8 cellular contexts compared by ENCODE assay signal in the genomic region with DNA sequence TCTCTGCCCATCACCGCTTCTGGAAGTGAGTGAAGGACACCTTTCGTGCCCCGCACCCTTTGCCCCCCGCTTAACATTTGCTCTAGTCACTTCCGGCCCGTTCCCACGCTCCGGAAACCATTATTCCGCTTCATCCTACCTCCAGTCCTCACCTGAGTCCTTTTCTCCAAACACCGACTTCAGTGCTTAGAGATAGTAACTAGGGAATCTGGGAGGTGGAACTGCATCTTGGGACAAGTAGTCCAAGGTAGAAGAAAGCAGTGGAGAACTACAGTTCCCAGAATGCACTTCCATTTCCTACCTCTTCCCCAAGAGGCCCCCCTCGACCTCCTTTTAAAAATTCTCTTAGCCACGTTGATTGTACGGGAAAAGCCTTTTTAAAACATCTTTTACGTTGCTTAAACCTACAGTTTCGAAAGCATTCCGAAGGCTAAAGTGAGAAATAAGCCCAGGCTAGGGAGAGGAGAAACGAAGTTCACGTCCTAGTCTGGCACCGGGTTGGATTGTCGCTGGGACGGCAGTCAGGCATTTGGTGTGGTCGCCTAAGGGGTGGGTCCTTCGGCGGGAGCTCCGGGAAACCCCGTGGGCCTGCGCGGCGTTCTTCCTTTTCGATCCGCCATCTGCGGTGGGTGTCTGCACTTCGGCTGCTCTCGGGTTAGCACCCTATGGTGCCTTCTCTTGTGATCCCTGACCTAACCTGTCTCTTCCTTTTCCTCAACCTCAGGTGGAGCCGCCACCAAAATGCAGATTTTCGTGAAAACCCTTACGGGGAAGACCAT. TPM values are rescaled to one million over a fixed set of nuclear protein-coding genes. Genes with fewer than 3 reads are reported as not detected.
DNase-seq lines count a peak whose midpoint lies in the region; ATAC-seq and TF ChIP-seq lines count a peak whose summit lies in the region.

Gene CLHC1 (minus strand): TSS at position 210 of the 779 bp plus-strand sequence. CDS start 9,882 bp downstream, outside the sequence.
Gene RPS27A (plus strand): TSS at position 605 of the 779 bp plus-strand sequence. CDS start 137 bp downstream, at position 742.

- in situ Hi-C loops in KBM-7 (cut with MboI; ENCODE audit: low pct_unique_long_range_greater_than_20kb, low sequenced_read_pairs), result no loop called here

- intact Hi-C loops in esophagus squamous epithelium (cut with DNase I), result no loop called here

- H3K9me3 ChIP-seq in esophagus squamous epithelium, result no peaks in the 10 kb centered on the region

- no peaks in the 10 kb centered on the region for H3K27me3 ChIP-seq in esophagus squamous epithelium

- no peaks in the 10 kb centered on the region for H3K27me3 Mint-ChIP-seq in activated T-cell treated with anti-CD3 and anti-CD28 coated beads, Interleukin-2, amount 50 U/mL, for 4 hours (ENCODE audit: low read depth)

- peak in 1 of 6 experiments; percentile 23 for TF ChIP-seq CTCF in esophagus squamous epithelium (IDR thresholded peaks at IDR 0.05)

- H3K36me3 ChIP-seq in esophagus squamous epithelium, result peaks cover 0 to 39% (median 11%) of the 10 kb centered on the region in 3 donors

- peak within 1 kb of the TSS; percentile 90 to 96 (median 93) for H3K27ac ChIP-seq in esophagus squamous epithelium

- peak within 1 kb of the TSS; percentile 67 to 94 (median 84) for H3K4me3 ChIP-seq in esophagus squamous epithelium

- H3K36me3 Mint-ChIP-seq in activated T-cell treated with anti-CD3 and anti-CD28 coated beads, Interleukin-2, amount 50 U/mL, for 4 hours (ENCODE audit: insufficient read depth), result peaks cover 35% of the 10 kb centered on the region

- peaks cover 10 to 53% (median 24%) of the 10 kb centered on the region in 3 donors for H3K4me1 ChIP-seq in esophagus squamous epithelium

- peak; percentile 94 for ATAC-seq in GM21717 (IDR thresholded peaks at IDR 0.05; ENCODE audit: unreplicated experiment)
- ATAC-seq in activated T-cell treated with anti-CD3 and anti-CD28 coated beads, Interleukin-2, amount 50 U/mL, for 4 hours, result peak; percentile 86 to 87

- DNase-seq in DMS153 treated with DMSO at 0.1 percent for 48 hours (lab: John Stamatoyannopoulos, UW; ENCODE audit: unreplicated experiment) (peak; percentile 98), KBM-7 (peak; percentile 98), esophagus squamous epithelium (lab: John Stamatoyannopoulos, UW) (peak; percentile 42), myocyte (ENCODE audit: low read depth) (peak; percentile 95)
- peak; percentile 91 for DNase-seq in activated T-cell treated with anti-CD3 and anti-CD28 coated beads, Interleukin-2, amount 50 U/mL, for 4 hours
- peak; percentile 73 to 83 for DNase-seq in stimulated activated CD8-positive, alpha-beta memory T cell treated with anti-CD3 and anti-CD28 coated beads, Interleukin-7, amount 100 ng/mL, for 48 hours (ENCODE audit: extremely low read depth in 1 of 2, low read depth in 1 of 2)

- TF ChIP-seq POLR2A in esophagus squamous epithelium (IDR thresholded peaks at IDR 0.05), result peak in 3 of 4 donors; percentile 43 to 89 (median 83)

- H3K9me3 Mint-ChIP-seq in activated T-cell treated with anti-CD3 and anti-CD28 coated beads, Interleukin-2, amount 50 U/mL, for 4 hours, result no peaks in the 10 kb centered on the region

- WGBS in esophagus squamous epithelium, 2 donors, result 0% methylated on average over 22 to 33 of the region's 37 CpGs

- peak within 1 kb of the TSS; percentile 98 for H3K4me3 Mint-ChIP-seq in activated T-cell treated with anti-CD3 and anti-CD28 coated beads, Interleukin-2, amount 50 U/mL, for 4 hours

- peaks cover 60% of the 10 kb centered on the region for H3K4me1 Mint-ChIP-seq in activated T-cell treated with anti-CD3 and anti-CD28 coated beads, Interleukin-2, amount 50 U/mL, for 4 hours (ENCODE audit: low read depth)

TF ChIP-seq in PFSK-1, 5 proteins besides CTCF, POLR2A, EP300 and RAD21:
- TF ChIP-seq POLR2AphosphoS5 (IDR thresholded peaks at IDR 0.05; ENCODE audit: low read depth, low read length) (peak; percentile 88; the same call in 1 of the 2 replicates), TAF1 (IDR thresholded peaks at IDR 0.05; ENCODE audit: borderline replicate concordance, insufficient read depth, low read length) (peak; percentile 96), FOXP2 (optimal IDR thresholded peaks at IDR 0.05; ENCODE audit: borderline replicate concordance, extremely low read depth, extremely low read length, insufficient read depth) (no peak), SIN3A (IDR thresholded peaks at IDR 0.05; ENCODE audit: borderline replicate concordance, insufficient read depth, low read length) (peak; percentile 82; the same call in 1 of the 2 replicates)
- TF ChIP-seq, protein P1, sequence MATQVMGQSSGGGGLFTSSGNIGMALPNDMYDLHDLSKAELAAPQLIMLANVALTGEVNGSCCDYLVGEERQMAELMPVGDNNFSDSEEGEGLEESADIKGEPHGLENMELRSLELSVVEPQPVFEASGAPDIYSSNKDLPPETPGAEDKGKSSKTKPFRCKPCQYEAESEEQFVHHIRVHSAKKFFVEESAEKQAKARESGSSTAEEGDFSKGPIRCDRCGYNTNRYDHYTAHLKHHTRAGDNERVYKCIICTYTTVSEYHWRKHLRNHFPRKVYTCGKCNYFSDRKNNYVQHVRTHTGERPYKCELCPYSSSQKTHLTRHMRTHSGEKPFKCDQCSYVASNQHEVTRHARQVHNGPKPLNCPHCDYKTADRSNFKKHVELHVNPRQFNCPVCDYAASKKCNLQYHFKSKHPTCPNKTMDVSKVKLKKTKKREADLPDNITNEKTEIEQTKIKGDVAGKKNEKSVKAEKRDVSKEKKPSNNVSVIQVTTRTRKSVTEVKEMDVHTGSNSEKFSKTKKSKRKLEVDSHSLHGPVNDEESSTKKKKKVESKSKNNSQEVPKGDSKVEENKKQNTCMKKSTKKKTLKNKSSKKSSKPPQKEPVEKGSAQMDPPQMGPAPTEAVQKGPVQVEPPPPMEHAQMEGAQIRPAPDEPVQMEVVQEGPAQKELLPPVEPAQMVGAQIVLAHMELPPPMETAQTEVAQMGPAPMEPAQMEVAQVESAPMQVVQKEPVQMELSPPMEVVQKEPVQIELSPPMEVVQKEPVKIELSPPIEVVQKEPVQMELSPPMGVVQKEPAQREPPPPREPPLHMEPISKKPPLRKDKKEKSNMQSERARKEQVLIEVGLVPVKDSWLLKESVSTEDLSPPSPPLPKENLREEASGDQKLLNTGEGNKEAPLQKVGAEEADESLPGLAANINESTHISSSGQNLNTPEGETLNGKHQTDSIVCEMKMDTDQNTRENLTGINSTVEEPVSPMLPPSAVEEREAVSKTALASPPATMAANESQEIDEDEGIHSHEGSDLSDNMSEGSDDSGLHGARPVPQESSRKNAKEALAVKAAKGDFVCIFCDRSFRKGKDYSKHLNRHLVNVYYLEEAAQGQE (IDR thresholded peaks at IDR 0.05; ENCODE audit: insufficient read depth in 1 of 2, low read depth in 2 of 2, low read length in 2 of 2), result 0 out of 4 replicates have a peak, but pooled peaks of 1 of the 2 experiments have one; percentile 44

RNA-seq across cellular contexts. Expression of gene CLHC1, which starts in this region (rescaled TPM):
- 4.3 TPM for polyA plus RNA-seq in PFSK-1 (2012; ENCODE audit: insufficient read length, low read depth)
- 1 to 10 TPM; 2.8 to 4.3 (median 3.6) TPM for total RNA-seq in activated T-cell treated with anti-CD3 and anti-CD28 coated beads, Interleukin-2, amount 50 U/mL, for 4 hours
- total RNA-seq in esophagus squamous epithelium, result 10 to 100 TPM in 2 of 4 donors, 1 to 10 TPM in 2; 2.3 to 12.5 (median 9.3) TPM
- 7.8 and 15.1 TPM in 2 replicates for total RNA-seq in myocyte
- polyA plus RNA-seq in myocyte (2012), result 5.6 TPM

RNA-seq across cellular contexts. Expression of gene RPS27A, which starts in this region (rescaled TPM):
- 938 TPM for polyA plus RNA-seq in PFSK-1 (2012; ENCODE audit: insufficient read length, low read depth)
- total RNA-seq in activated T-cell treated with anti-CD3 and anti-CD28 coated beads, Interleukin-2, amount 50 U/mL, for 4 hours, result 1,000 to 10,000 TPM; 1,450 to 1,497 (median 1,473) TPM
- total RNA-seq in esophagus squamous epithelium (1,000 to 10,000 TPM in 3 of 4 donors, 100 to 1,000 TPM in 1; 594 to 2,863 (median 1,992) TPM), myocyte (1,356 and 1,476 TPM in 2 replicates)
- 1,151 TPM for polyA plus RNA-seq in myocyte (2012)

Comparison
In these comparisons a context has a peak if more than half of its experiments do, and no peak if none do; other contexts are left out.
1. Peak in every context shown above with its lines: DNase-seq, ATAC-seq, H3K4me3 ChIP-seq and H3K27ac ChIP-seq.
2. DNase-seq: peak in every context shown above with its lines; median percentile 98 in DMS153 treated with DMSO at 0.1 percent for 48 hours; 98 in KBM-7; 95 in myocyte; 91 in activated T-cell treated with anti-CD3 and anti-CD28 coated beads, Interleukin-2, amount 50 U/mL, for 4 hours; 78 in stimulated activated CD8-positive, alpha-beta memory T cell treated with anti-CD3 and anti-CD28 coated beads, Interleukin-7, amount 100 ng/mL, for 48 hours; 42 in esophagus squamous epithelium.